In the genomic region with DNA sequence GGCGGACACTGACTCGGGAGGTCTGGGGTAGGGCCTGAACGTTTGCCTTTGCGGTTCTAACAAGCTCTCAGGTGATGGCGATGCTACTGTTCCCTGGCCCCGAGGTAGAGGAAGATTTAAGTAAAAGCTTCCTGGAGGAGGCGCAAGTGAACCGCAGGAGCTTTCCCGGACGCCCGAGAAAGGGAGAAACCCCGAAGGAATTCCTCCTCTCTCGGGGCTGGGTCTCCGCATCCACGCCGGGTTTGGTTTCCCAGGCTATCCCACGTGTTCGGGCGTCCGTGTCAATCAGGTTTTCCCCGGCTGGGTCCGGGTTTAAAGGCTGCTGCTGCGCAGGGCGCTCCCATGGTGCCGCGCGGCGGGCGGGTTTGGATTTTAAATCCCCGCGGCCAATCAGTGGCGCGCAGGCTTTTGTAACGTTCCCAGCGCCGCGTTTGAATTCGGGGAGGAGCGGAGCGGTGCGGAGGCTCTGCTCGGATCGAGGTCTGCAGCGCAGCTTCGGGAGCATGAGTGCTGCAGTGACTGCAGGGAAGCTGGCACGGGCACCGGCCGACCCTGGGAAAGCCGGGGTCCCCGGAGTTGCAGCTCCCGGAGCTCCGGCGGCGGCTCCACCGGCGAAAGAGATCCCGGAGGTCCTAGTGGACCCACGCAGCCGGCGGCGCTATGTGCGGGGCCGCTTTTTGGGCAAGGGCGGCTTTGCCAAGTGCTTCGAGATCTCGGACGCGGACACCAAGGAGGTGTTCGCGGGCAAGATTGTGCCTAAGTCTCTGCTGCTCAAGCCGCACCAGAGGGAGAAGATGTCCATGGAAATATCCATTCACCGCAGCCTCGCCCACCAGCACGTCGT, we compare ENCODE assay signal across 8 cellular contexts. TPM values are rescaled to one million over a fixed set of nuclear protein-coding genes. Genes with fewer than 3 reads are reported as not detected.
DNase-seq lines count a peak whose midpoint lies in the region; ATAC-seq and TF ChIP-seq lines count a peak whose summit lies in the region.

PLK1 (plus strand) TSS at position 460 of the 844 bp plus-strand sequence; CDS start at position 504, 44 bp downstream.

- no peak for TF ChIP-seq CTCF in lung (IDR thresholded peaks at IDR 0.05; ENCODE audit: control extremely low read depth, extremely low read depth)

- peak within 1 kb of the TSS; percentile 89 for H3K9ac ChIP-seq in BLaER1

- H4K20me1 ChIP-seq in BLaER1: peaks cover 43% of the 10 kb centered on the region

- no peaks in the 10 kb centered on the region for H3K9me3 ChIP-seq in BLaER1
- H3K9me3 ChIP-seq in ectodermal cell (ENCODE audit: control insufficient read depth, low read length): no peaks in the 10 kb centered on the region
- no peaks in the 10 kb centered on the region for H3K9me3 ChIP-seq in lung (ENCODE audit: control insufficient read depth in 2 of 2, insufficient read depth in 1 of 2, low read length in 1 of 2)

- ATAC-seq in HG03520 (IDR thresholded peaks at IDR 0.05; ENCODE audit: unreplicated experiment): peak; percentile 85
- ATAC-seq in lung (ENCODE audit: insufficient read depth, low FRiP score): peak; percentile 90

- CTCF ChIA-PET in activated CD4-positive, alpha-beta memory T cell treated with anti-CD3 and anti-CD28 coated beads for 36 hours (lab: Charles Lee): interaction anchor here (1.2 to 1.8 kb wide), 4 partner anchors 9 to 331 kb away, joined by 4 to 6 read pairs (median 6); no protein-coding TSS in a partner anchor

- peaks cover 42% of the 10 kb centered on the region for H3K4me1 ChIP-seq in BLaER1
- peaks cover 18% of the 10 kb centered on the region for H3K4me1 ChIP-seq in ectodermal cell (ENCODE audit: control insufficient read depth, insufficient read depth, low read length)
- H3K4me1 ChIP-seq in lung (ENCODE audit: control insufficient read depth in 2 of 2, insufficient read depth in 2 of 2, low read length in 2 of 2): peaks cover 0 to 11% of the 10 kb centered on the region in 2 donors

- H3K4me1 Mint-ChIP-seq in activated CD4-positive, alpha-beta memory T cell treated with anti-CD3 and anti-CD28 coated beads for 36 hours (ENCODE audit: low read depth): peaks cover 13% of the 10 kb centered on the region

- 1 to 2% methylated on average over 75 of the region's 75 CpGs for WGBS in ectodermal cell, 2 experiments
- WGBS in lung, 2 donors: 1 to 2% methylated on average over 73 to 75 of the region's 75 CpGs

- H3K27ac ChIP-seq in BLaER1: peak within 1 kb of the TSS; percentile 85
- peak within 1 kb of the TSS; percentile 70 for H3K27ac ChIP-seq in ectodermal cell (ENCODE audit: insufficient read depth, low read depth, low read length, poor library complexity, severe bottlenecking)
- no peak within 1 kb of the TSS for H3K27ac ChIP-seq in lung (ENCODE audit: low read depth in 1 of 2, low read length in 1 of 2)

- POLR2A ChIA-PET in activated CD4-positive, alpha-beta memory T cell treated with anti-CD3 and anti-CD28 coated beads for 36 hours (lab: Charles Lee): interaction anchor here (0.8 to 2.7 kb wide), 5 partner anchors 9 to 38 kb away, joined by 3 to 10 read pairs (median 3); partner anchors contain the start of gene PALB2

- H3K4me3 Mint-ChIP-seq in activated CD4-positive, alpha-beta memory T cell treated with anti-CD3 and anti-CD28 coated beads for 36 hours: peak within 1 kb of the TSS; percentile 92

- no peaks in the 10 kb centered on the region for H3K9me3 Mint-ChIP-seq in activated CD4-positive, alpha-beta memory T cell treated with anti-CD3 and anti-CD28 coated beads for 36 hours

- H3K27ac Mint-ChIP-seq in activated CD4-positive, alpha-beta memory T cell treated with anti-CD3 and anti-CD28 coated beads for 36 hours: peak within 1 kb of the TSS; percentile 33

- H3K27me3 ChIP-seq in BLaER1 (no peaks in the 10 kb centered on the region), ectodermal cell (ENCODE audit: control insufficient read depth, insufficient read depth, low read length, poor library complexity, severe bottlenecking) (no peaks in the 10 kb centered on the region), lung (ENCODE audit: control insufficient read depth, insufficient read depth) (no peaks in the 10 kb centered on the region)

- H3K36me3 ChIP-seq in BLaER1 (peaks cover 58% of the 10 kb centered on the region), ectodermal cell (ENCODE audit: control insufficient read depth, insufficient read depth, low read length) (peaks cover 21% of the 10 kb centered on the region), lung (ENCODE audit: control insufficient read depth in 2 of 2, insufficient read depth in 2 of 2, low read length in 2 of 2) (peaks cover 0 to 14% of the 10 kb centered on the region in 2 donors)

- intact Hi-C loops in activated CD4-positive, alpha-beta memory T cell treated with anti-CD3 and anti-CD28 coated beads for 36 hours (cut with micrococcal nuclease): loop anchor here (2.0 to 10.0 kb wide), 3 partner anchors 38 to 174 kb away; partner anchors contain the start of genes DCTN5, EARS2, PALB2 and UBFD1

- H3K27me3 Mint-ChIP-seq in activated CD4-positive, alpha-beta memory T cell treated with anti-CD3 and anti-CD28 coated beads for 36 hours: no peaks in the 10 kb centered on the region

- peak within 1 kb of the TSS; percentile 78 for H3K4me3 ChIP-seq in BLaER1
- peak within 1 kb of the TSS; percentile 89 for H3K4me3 ChIP-seq in ectodermal cell (ENCODE audit: insufficient read depth, low read depth, low read length)
- H3K4me3 ChIP-seq in lung: peak within 1 kb of the TSS; percentile 51

- DNase-seq in GM19238 (ENCODE audit: insufficient read length, low spot score) (peak; percentile 91), NCI-H748 treated with DMSO at 0.1 percent for 48 hours (lab: John Stamatoyannopoulos, UW) (peak; percentile 47), lung (ENCODE audit: low spot score) (peak; percentile 73)
- DNase-seq in activated CD4-positive, alpha-beta memory T cell treated with anti-CD3 and anti-CD28 coated beads for 36 hours: peak; percentile 92
- peak; percentile 74 to 80 (median 77) for DNase-seq in stimulated activated CD4-positive, alpha-beta T cell treated with anti-CD3 and anti-CD28 coated beads, TNF-alpha, amount 100 ng/mL, for 48 hours (ENCODE audit: low read depth in 3 of 3)

- H3K4me2 ChIP-seq in BLaER1: peak within 1 kb of the TSS; percentile 95

- H3K36me3 Mint-ChIP-seq in activated CD4-positive, alpha-beta memory T cell treated with anti-CD3 and anti-CD28 coated beads for 36 hours: peaks cover 33% of the 10 kb centered on the region

RNA-seq across cellular contexts. Expression of gene PLK1, which starts in this region (rescaled TPM):
- 10 to 100 TPM; 81.2 to 81.6 TPM for total RNA-seq in activated CD4-positive, alpha-beta memory T cell treated with anti-CD3 and anti-CD28 coated beads for 36 hours
- polyA plus RNA-seq in ectodermal cell (2013, experiment 1 of 4): 117 TPM
- polyA plus RNA-seq in ectodermal cell (2013, experiment 2 of 4): 93.6 TPM
- polyA plus RNA-seq in ectodermal cell (2013, experiment 3 of 4): 104 TPM
- 103 TPM for polyA plus RNA-seq in ectodermal cell (2013, experiment 4 of 4)
- total RNA-seq in lung: 1 to 10 TPM; 3.2 to 3.3 TPM
- 1 to 10 TPM; 1.9 to 3.6 TPM for polyA plus RNA-seq in lung

Comparison
In these comparisons a context has a peak if more than half of its experiments do, and no peak if none do; other contexts are left out.
1. RNA of gene PLK1 (total RNA-seq): 81.2 to 81.6 TPM in activated CD4-positive, alpha-beta memory T cell treated with anti-CD3 and anti-CD28 coated beads for 36 hours; 3.2 to 3.3 TPM in lung; every median in the first group is over 10 times any median in the second.
2. H3K27ac ChIP-seq: peak in BLaER1 (single experiment) and ectodermal cell (single experiment); none in lung (0 of 2).
3. Peak in every context shown above with its lines, with median percentiles within 50 percentile points of each other: H3K4me3 ChIP-seq and DNase-seq.